In the genomic region with DNA sequence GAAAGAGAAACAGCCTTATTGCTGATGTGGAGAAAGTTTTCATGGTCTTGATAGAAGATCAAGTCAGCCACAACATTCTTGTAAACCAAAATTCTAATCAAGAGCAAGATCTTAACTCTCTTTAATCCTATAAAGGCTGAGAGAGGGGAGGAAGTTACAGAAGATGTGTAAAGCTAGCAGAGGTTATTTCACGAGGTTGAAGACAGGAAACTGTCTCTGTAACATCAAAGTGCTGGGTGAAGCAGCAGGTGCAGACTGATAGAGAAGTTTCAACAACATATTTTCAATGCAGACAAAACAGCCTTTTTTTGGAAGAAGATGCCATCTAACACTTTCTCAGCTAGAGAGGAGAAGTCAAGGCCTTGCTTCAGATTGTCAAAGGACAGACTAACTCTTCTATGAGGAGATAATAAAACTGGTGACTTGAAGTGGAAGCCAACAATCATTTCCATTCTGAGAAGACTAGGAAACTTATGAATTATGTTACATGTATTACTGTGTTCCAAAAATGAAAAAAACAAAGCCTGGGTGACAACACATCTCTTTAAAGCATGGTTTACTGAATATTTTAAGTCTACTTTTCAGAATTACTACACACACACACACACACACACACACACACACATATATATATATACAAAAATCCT, we compare ENCODE assay signal across 8 cellular contexts.
DNase-seq lines count a peak whose midpoint lies in the region; ATAC-seq and TF ChIP-seq lines count a peak whose summit lies in the region.
"Not testable (repeated sequence)": the region's sequence is repeated elsewhere in the genome, so short reads cannot be mapped to it uniquely, and the experiment has no call there.

No MANE protein-coding gene starts in this region.

- not testable (repeated sequence) for H3K27ac ChIP-seq in CD4-positive, CD25-positive, alpha-beta regulatory T cell (ENCODE audit: insufficient read depth, low read length, poor library complexity, severe bottlenecking)

- not testable (repeated sequence) for H3K27me3 ChIP-seq in CD4-positive, CD25-positive, alpha-beta regulatory T cell (ENCODE audit: control insufficient read depth, insufficient read depth, low read length)

- H3K4me3 ChIP-seq in CD4-positive, CD25-positive, alpha-beta regulatory T cell (ENCODE audit: low read depth, low read length); mucosa of descending colon: not testable (repeated sequence)

- H3K36me3 Mint-ChIP-seq in CD4-positive, CD25-positive, alpha-beta regulatory T cell; T-cell; activated T-cell treated with anti-CD3 and anti-CD28 coated beads, Interleukin-2, amount 50 U/mL, for 72 hours (ENCODE audit: insufficient read depth in 2 of 2); activated naive CD8-positive, alpha-beta T cell: not testable (repeated sequence)

- H3K4me1 ChIP-seq in CD4-positive, CD25-positive, alpha-beta regulatory T cell (ENCODE audit: control insufficient read depth, insufficient read depth, low read length, poor library complexity, severe bottlenecking); mucosa of descending colon (ENCODE audit: low read depth): not testable (repeated sequence)

- peak overlapping the region; percentile 0 to 62 (median 18) for H3K4me3 Mint-ChIP-seq in CD4-positive, CD25-positive, alpha-beta regulatory T cell
- H3K4me3 Mint-ChIP-seq in T-cell: peak overlapping the region in 2 of 3 donors; percentile 65
- peak overlapping the region in 1 of 2 donors; percentile 52 for H3K4me3 Mint-ChIP-seq in activated T-cell treated with anti-CD3 and anti-CD28 coated beads, Interleukin-2, amount 50 U/mL, for 72 hours
- peak overlapping the region; percentile 59 for H3K4me3 Mint-ChIP-seq in activated naive CD8-positive, alpha-beta T cell
- peak overlapping the region; percentile 13 to 36 for H3K4me3 Mint-ChIP-seq in stimulated activated naive CD8-positive, alpha-beta T cell treated with anti-CD3 and anti-CD28 coated beads, Interleukin-15, amount 100 ng/mL, for 72 hours

- peaks cover 11 to 64% (median 24%) of the 10 kb centered on the region in 4 donors for H3K4me1 Mint-ChIP-seq in CD4-positive, CD25-positive, alpha-beta regulatory T cell
- H3K4me1 Mint-ChIP-seq in T-cell: peaks cover 59 to 62% (median 61%) of the 10 kb centered on the region in 3 donors
- H3K4me1 Mint-ChIP-seq in activated T-cell treated with anti-CD3 and anti-CD28 coated beads, Interleukin-2, amount 50 U/mL, for 72 hours (ENCODE audit: low read depth): peaks cover 50% of the 10 kb centered on the region
- peaks cover 64% of the 10 kb centered on the region for H3K4me1 Mint-ChIP-seq in activated naive CD8-positive, alpha-beta T cell (ENCODE audit: low read depth)
- peaks cover 36% of the 10 kb centered on the region for H3K4me1 Mint-ChIP-seq in stimulated activated naive CD8-positive, alpha-beta T cell treated with anti-CD3 and anti-CD28 coated beads, Interleukin-15, amount 100 ng/mL, for 72 hours

- intact Hi-C loops in mucosa of descending colon (cut with DNase I, micrococcal nuclease): not testable (repeated sequence)

- not testable (repeated sequence) for H3K9me3 ChIP-seq in CD4-positive, CD25-positive, alpha-beta regulatory T cell (ENCODE audit: control insufficient read depth in 2 of 2, low read length in 2 of 2); mucosa of descending colon

- H3K27me3 Mint-ChIP-seq in CD4-positive, CD25-positive, alpha-beta regulatory T cell; T-cell; activated T-cell treated with anti-CD3 and anti-CD28 coated beads, Interleukin-2, amount 50 U/mL, for 72 hours (ENCODE audit: low read depth); activated naive CD8-positive, alpha-beta T cell; stimulated activated naive CD8-positive, alpha-beta T cell treated with anti-CD3 and anti-CD28 coated beads, Interleukin-15, amount 100 ng/mL, for 72 hours: not testable (repeated sequence)

- peak; percentile 2 to 85 (median 74) for DNase-seq in CD4-positive, CD25-positive, alpha-beta regulatory T cell
- peak in 28 of 34 experiments; percentile 3 to 74 (median 25) for DNase-seq in T-cell
- DNase-seq in activated CD4-positive, alpha-beta T cell treated with anti-CD3 and anti-CD28 coated beads, Interleukin-2, amount 50 U/mL, for 1 hour: peak; percentile 11
- DNase-seq in activated T-cell treated with anti-CD3 and anti-CD28 coated beads, Interleukin-2, amount 50 U/mL, for 72 hours; mucosa of descending colon: not testable (repeated sequence)
- DNase-seq in stimulated activated naive CD8-positive, alpha-beta T cell treated with anti-CD3 and anti-CD28 coated beads, Interleukin-15, amount 100 ng/mL, for 72 hours: peak in 1 of 2 donors; percentile 12

- H3K36me3 ChIP-seq in CD4-positive, CD25-positive, alpha-beta regulatory T cell (ENCODE audit: control insufficient read depth, insufficient read depth, low read length); mucosa of descending colon (ENCODE audit: low read depth): not testable (repeated sequence)

- POLR2A ChIA-PET in T-cell (lab: Charles Lee): not testable (repeated sequence)

- not testable (repeated sequence) for TF ChIP-seq CTCF in mucosa of descending colon (IDR thresholded peaks at IDR 0.05)

- peak overlapping the region; percentile 78 to 96 (median 85) for H3K27ac Mint-ChIP-seq in CD4-positive, CD25-positive, alpha-beta regulatory T cell
- peak overlapping the region; percentile 89 to 92 for H3K27ac Mint-ChIP-seq in T-cell
- H3K27ac Mint-ChIP-seq in activated T-cell treated with anti-CD3 and anti-CD28 coated beads, Interleukin-2, amount 50 U/mL, for 72 hours: peak overlapping the region; percentile 73
- H3K27ac Mint-ChIP-seq in activated naive CD8-positive, alpha-beta T cell: peak overlapping the region; percentile 94
- H3K27ac Mint-ChIP-seq in stimulated activated naive CD8-positive, alpha-beta T cell treated with anti-CD3 and anti-CD28 coated beads, Interleukin-15, amount 100 ng/mL, for 72 hours: peak overlapping the region; percentile 76 to 94

- CTCF ChIA-PET in T-cell (lab: Charles Lee): not testable (repeated sequence)

- H3K9me3 Mint-ChIP-seq in CD4-positive, CD25-positive, alpha-beta regulatory T cell; T-cell; activated T-cell treated with anti-CD3 and anti-CD28 coated beads, Interleukin-2, amount 50 U/mL, for 72 hours; activated naive CD8-positive, alpha-beta T cell (ENCODE audit: low read depth); stimulated activated naive CD8-positive, alpha-beta T cell treated with anti-CD3 and anti-CD28 coated beads, Interleukin-15, amount 100 ng/mL, for 72 hours: not testable (repeated sequence)

- ATAC-seq in CD4-positive, CD25-positive, alpha-beta regulatory T cell (ENCODE audit: low read depth in 2 of 2): peak; percentile 96 to 99
- peak; percentile 62 for ATAC-seq in HG03565 (IDR thresholded peaks at IDR 0.05; ENCODE audit: unreplicated experiment)
- ATAC-seq in T-cell (replicated peaks in 1 of 4): peak; percentile 93 to 96 (median 94)
- ATAC-seq in activated T-cell treated with anti-CD3 and anti-CD28 coated beads, Interleukin-2, amount 50 U/mL, for 72 hours (replicated peaks in 1 of 2): peak; percentile 74 to 77
- peak; percentile 62 for ATAC-seq in mucosa of descending colon
- peak; percentile 76 for ATAC-seq in stimulated activated naive CD8-positive, alpha-beta T cell treated with anti-CD3 and anti-CD28 coated beads, Interleukin-15, amount 100 ng/mL, for 72 hours
